ENCODE assay signal across 28 cellular contexts in the genomic region with DNA sequence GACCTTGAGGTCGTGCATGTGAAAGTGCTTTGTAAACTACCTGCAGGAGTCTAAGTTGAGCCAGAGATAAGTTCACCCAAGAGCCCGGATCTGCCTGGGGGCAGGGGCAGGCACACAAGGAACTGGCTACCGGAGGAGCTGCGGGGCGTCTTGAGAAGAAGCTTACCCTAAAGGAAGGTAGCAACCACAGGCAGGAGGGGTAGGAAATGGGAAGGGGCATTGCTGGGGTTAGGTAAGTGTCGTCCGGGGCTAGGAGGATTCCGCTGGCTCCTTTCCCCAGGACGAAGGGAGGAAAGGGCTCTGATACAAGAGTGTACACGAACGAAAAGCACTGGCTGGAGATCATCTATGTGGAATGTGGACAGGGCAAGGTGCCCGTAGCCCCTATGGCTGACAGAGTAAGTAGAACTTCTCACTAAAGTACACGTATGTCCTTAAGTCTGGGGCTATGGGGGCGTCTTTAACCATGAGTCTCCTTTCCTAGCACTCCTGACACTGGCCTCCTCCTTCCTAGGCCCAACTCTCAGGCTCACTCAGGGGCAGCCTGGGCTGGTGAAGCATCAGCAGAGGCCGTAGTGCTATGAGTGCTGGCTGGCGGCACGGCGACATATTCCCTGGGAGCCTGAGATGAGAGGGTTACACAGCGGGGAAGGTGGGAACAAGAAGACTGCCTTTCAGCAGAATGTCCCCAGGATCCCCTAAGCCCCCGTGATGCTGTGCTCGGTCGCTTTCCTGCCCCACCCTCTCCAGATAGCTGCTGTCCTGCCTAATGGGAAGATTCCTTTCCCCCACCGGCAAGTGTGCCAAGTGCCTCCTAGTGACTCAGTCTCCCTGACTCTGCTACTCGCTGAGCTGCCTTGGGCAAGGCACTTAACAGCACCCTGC.
"Had no signal": no experiment of that assay in that cellular context is flagged by ENCODE, and none has a peak within 500 bp of the region (broad histone marks: within the 10 kb centered on the region; RNA-seq: fewer than 3 reads in every experiment).

No MANE protein-coding gene starts in this region.

- H3K36me3 Mint-ChIP-seq: activated naive CD8-positive, alpha-beta T cell treated with anti-CD3 and anti-CD28 coated beads for 36 hours had no signal

- H3K27ac ChIP-seq: Peyer's patch, RWPE1, SJCRH30 had no signal

- H3K4me1 Mint-ChIP-seq: activated B cell treated with CpG ODN at 0.5 μM for 24 hours; activated naive CD4-positive, alpha-beta T cell treated with anti-CD3 and anti-CD28 coated beads, Interleukin-2, amount 10 ng/mL, durations not matched to agents 7 days and 5 days; activated naive CD8-positive, alpha-beta T cell treated with anti-CD3 and anti-CD28 coated beads for 36 hours; activated T-helper 17 cell treated with anti-CD3 and anti-CD28 coated beads, Interleukin-2, amount 50 U/mL, for 72 hours had no signal

- ATAC-seq: activated T-helper 17 cell treated with anti-CD3 and anti-CD28 coated beads, Interleukin-2, amount 50 U/mL, for 72 hours had no signal

- H3K9ac ChIP-seq: SK-N-SH had no signal

- H3K4me3 ChIP-seq: Peyer's patch, SJCRH30 had no signal

- FAIRE-seq: bronchial epithelial cell had no signal

- H3K27me3 Mint-ChIP-seq: activated naive CD8-positive, alpha-beta T cell treated with anti-CD3 and anti-CD28 coated beads for 36 hours had no signal

- H3K4me3 Mint-ChIP-seq: activated B cell treated with CpG ODN at 0.5 μM for 24 hours; activated CD4-positive, alpha-beta T cell treated with anti-CD3 and anti-CD28 coated beads, Interleukin-2, amount 10 ng/mL, durations not matched to agents 24 days and 14 days; activated naive CD4-positive, alpha-beta T cell treated with anti-CD3 and anti-CD28 coated beads, Interleukin-2, amount 10 ng/mL, durations not matched to agents 7 days and 5 days; activated naive CD8-positive, alpha-beta T cell treated with anti-CD3 and anti-CD28 coated beads for 36 hours; activated T-helper 17 cell treated with anti-CD3 and anti-CD28 coated beads, Interleukin-2, amount 50 U/mL, for 72 hours had no signal

- H3K27me3 ChIP-seq: Peyer's patch, SJCRH30 had no signal

- H3K9me3 ChIP-seq: Peyer's patch had no signal

- H3K27ac Mint-ChIP-seq: activated B cell treated with CpG ODN at 0.5 μM for 24 hours; activated CD4-positive, alpha-beta T cell treated with anti-CD3 and anti-CD28 coated beads, Interleukin-2, amount 10 ng/mL, durations not matched to agents 24 days and 14 days; activated naive CD4-positive, alpha-beta T cell treated with anti-CD3 and anti-CD28 coated beads, Interleukin-2, amount 10 ng/mL, durations not matched to agents 7 days and 5 days; activated naive CD8-positive, alpha-beta T cell treated with anti-CD3 and anti-CD28 coated beads for 36 hours; activated T-helper 17 cell treated with anti-CD3 and anti-CD28 coated beads, Interleukin-2, amount 50 U/mL, for 72 hours had no signal

- H3K4me2 ChIP-seq: SK-N-SH had no signal

- H3K36me3 ChIP-seq: Peyer's patch, SJCRH30 had no signal

- DNase-seq: activated B cell treated with CpG ODN at 0.5 μM for 24 hours; activated CD4-positive, alpha-beta T cell treated with anti-CD3 and anti-CD28 coated beads for 1 hour; activated CD4-positive, alpha-beta T cell treated with anti-CD3 and anti-CD28 coated beads, Interleukin-2, amount 10 ng/mL, durations not matched to agents 24 days and 14 days; activated CD4-positive, alpha-beta T cell treated with anti-CD3 and anti-CD28 coated beads, Interleukin-2, amount 50 U/mL, for 48 hours; activated CD8-positive, alpha-beta memory T cell treated with anti-CD3 and anti-CD28 coated beads for 24 hours; activated gamma-delta T cell treated with Interleukin-2 at 50 U/mL for 16 hours; activated naive CD4-positive, alpha-beta T cell treated with anti-CD3 and anti-CD28 coated beads, Interleukin-2, amount 10 ng/mL, durations not matched to agents 7 days and 5 days; activated naive CD8-positive, alpha-beta T cell treated with anti-CD3 and anti-CD28 coated beads for 36 hours; activated T-cell treated with anti-CD3 and anti-CD28 coated beads for 4 hours; activated T-cell treated with anti-CD3 and anti-CD28 coated beads, Interleukin-2, amount 50 U/mL, for 48 hours; central memory CD4-positive, alpha-beta T cell; Karpas-422; MM.1S; NCI-H1105; NCI-H1436; NCI-H1694 treated with DMSO at 0.1 percent for 48 hours; NCI-H2029 treated with DMSO at 0.1 percent for 48 hours; NCI-H345; NCI-H510A; NCI-H526 treated with DMSO at 0.1 percent for 48 hours; Right ventricle myocardium superior; SJCRH30; SK-N-SH; T-helper 1 cell had no signal

- H3K4me1 ChIP-seq: Peyer's patch, SJCRH30 had no signal
